In genomic region chr20:43583982-43584432, GRCh38 we compare ENCODE assay signal across 8 cellular contexts. TPM values are rescaled to one million over a fixed set of nuclear protein-coding genes. Genes with fewer than 3 reads are reported as not detected.
DNase-seq lines count a peak whose midpoint lies in the region; ATAC-seq, FAIRE-seq and TF ChIP-seq lines count a peak whose summit lies in the region.

No MANE protein-coding gene starts in this region.

- H3K27ac Mint-ChIP-seq in progenitor cell of endocrine pancreas: peak overlapping the region; percentile 76

- TF ChIP-seq CTCF in progenitor cell of endocrine pancreas (IDR thresholded peaks at IDR 0.05; ENCODE audit: unreplicated experiment): no peak

- no peak for ATAC-seq in GM18520 (IDR thresholded peaks at IDR 0.05; ENCODE audit: unreplicated experiment)

- H3K4me3 Mint-ChIP-seq in progenitor cell of endocrine pancreas (ENCODE audit: low read depth): no peak overlapping the region

- no peaks in the 10 kb centered on the region for H3K27me3 Mint-ChIP-seq in progenitor cell of endocrine pancreas

- DNase-seq in GM04504 (ENCODE audit: low read depth) (peak; percentile 94), RCC 7860 (ENCODE audit: low spot score) (peak; percentile 97), fibroblast of peridontal ligament (ENCODE audit: extremely low read depth) (peak; percentile 99), progenitor cell of endocrine pancreas (ENCODE audit: low spot score, unreplicated experiment) (no peak)
- no peak for DNase-seq in activated CD8-positive, alpha-beta memory T cell treated with anti-CD3 and anti-CD28 coated beads, Interleukin-2, amount 50 U/mL, for 48 hours
- no peak for DNase-seq in stimulated activated CD4-positive, alpha-beta T cell treated with anti-CD3 and anti-CD28 coated beads, Interleukin-12 subunit alpha, Interleukin-12 subunit beta, amount 100 ng/mL, for 4 hours
- DNase-seq in activated effector memory CD4-positive, alpha-beta T cell treated with anti-CD3 and anti-CD28 coated beads, Interleukin-2, amount 50 U/mL, for 16 hours: no peak

- no peaks in the 10 kb centered on the region for H3K36me3 Mint-ChIP-seq in progenitor cell of endocrine pancreas (ENCODE audit: insufficient read depth)

- peaks cover 5% of the 10 kb centered on the region for H3K4me1 Mint-ChIP-seq in progenitor cell of endocrine pancreas (ENCODE audit: low read depth)

- peak; percentile 95 for FAIRE-seq in RCC 7860 (lab: Jason Lieb, UNC)

- H3K9me3 Mint-ChIP-seq in progenitor cell of endocrine pancreas (ENCODE audit: low read depth): no peaks in the 10 kb centered on the region

RNA-seq across cellular contexts. Expression of gene IFT52, which starts 6.7 kb away (rescaled TPM):
- 56.6 and 61.4 TPM in 2 replicates for total RNA-seq in progenitor cell of endocrine pancreas

RNA-seq across cellular contexts. Expression of gene SGK2, which starts 25.2 kb away (rescaled TPM):
- total RNA-seq in progenitor cell of endocrine pancreas: 8.7 and 8.9 TPM in 2 replicates

Comparison
In these comparisons a context has a peak if more than half of its experiments do, and no peak if none do; other contexts are left out.
1. DNase-seq: peak in GM04504 (single experiment), RCC 7860 (single experiment) and fibroblast of peridontal ligament (single experiment); none in progenitor cell of endocrine pancreas (single experiment), activated CD8-positive, alpha-beta memory T cell treated with anti-CD3 and anti-CD28 coated beads, Interleukin-2, amount 50 U/mL, for 48 hours (single experiment), stimulated activated CD4-positive, alpha-beta T cell treated with anti-CD3 and anti-CD28 coated beads, Interleukin-12 subunit alpha, Interleukin-12 subunit beta, amount 100 ng/mL, for 4 hours (single experiment) and activated effector memory CD4-positive, alpha-beta T cell treated with anti-CD3 and anti-CD28 coated beads, Interleukin-2, amount 50 U/mL, for 16 hours (single experiment).